In genomic region chr9:124569942-124570341, GRCh38 we compare ENCODE assay signal across 17 cellular contexts.
"Had no signal": no experiment of that assay in that cellular context is flagged by ENCODE, and none has a peak within 500 bp of the region (broad histone marks: within the 10 kb centered on the region; RNA-seq: fewer than 3 reads in every experiment).

No MANE protein-coding gene starts in this region.

- DNase-seq: activated naive CD4-positive, alpha-beta T cell; activated naive CD8-positive, alpha-beta T cell treated with anti-CD3 and anti-CD28 coated beads, Interleukin-2, amount 10 ng/mL, durations not matched to agents 7 days and 5 days; cerebellar nuclear complex; effector memory CD4-positive, alpha-beta T cell; gastrocnemius medialis; heart right ventricle; stimulated activated CD4-positive, alpha-beta T cell treated with anti-CD3 and anti-CD28 coated beads, Interleukin-2, amount 100 ng/mL, for 48 hours; T-helper 2 cell; thyroid gland had no signal

- H3K36me3 Mint-ChIP-seq: activated naive CD8-positive, alpha-beta T cell treated with anti-CD3 and anti-CD28 coated beads, Interleukin-2, amount 10 ng/mL, durations not matched to agents 7 days and 5 days; stimulated activated memory B cell treated with anti-CD40 and anti-IgM and Interleukin-4, amounts not matched to agents 10 μg/mL and 1 μg/mL and 100 μg/mL, for 72 hours had no signal

- ATAC-seq: activated CD4-positive, CD25-positive, alpha-beta regulatory T cell treated with anti-CD3 and anti-CD28 coated beads, Interleukin-2, amount 50 U/mL, for 24 hours; gastrocnemius medialis; heart right ventricle; stimulated activated memory B cell treated with anti-CD40 and anti-IgM and Interleukin-4, amounts not matched to agents 10 μg/mL and 1 μg/mL and 100 μg/mL, for 72 hours had no signal

- H3K4me1 Mint-ChIP-seq: activated naive CD8-positive, alpha-beta T cell treated with anti-CD3 and anti-CD28 coated beads, Interleukin-2, amount 10 ng/mL, durations not matched to agents 7 days and 5 days; stimulated activated memory B cell treated with anti-CD40 and anti-IgM and Interleukin-4, amounts not matched to agents 10 μg/mL and 1 μg/mL and 100 μg/mL, for 72 hours had no signal

- H3K9me3 Mint-ChIP-seq: activated naive CD8-positive, alpha-beta T cell treated with anti-CD3 and anti-CD28 coated beads, Interleukin-2, amount 10 ng/mL, durations not matched to agents 7 days and 5 days; dendritic cell treated with granulocyte-macrophage colony-stimulating factor and Interleukin-4, amounts not matched to agents 40 ng/mL and 50 ng/mL, for 4 days; stimulated activated memory B cell treated with anti-CD40 and anti-IgM and Interleukin-4, amounts not matched to agents 10 μg/mL and 1 μg/mL and 100 μg/mL, for 72 hours had no signal

- H3K4me3 Mint-ChIP-seq: activated naive CD8-positive, alpha-beta T cell treated with anti-CD3 and anti-CD28 coated beads, Interleukin-2, amount 10 ng/mL, durations not matched to agents 7 days and 5 days; dendritic cell treated with granulocyte-macrophage colony-stimulating factor and Interleukin-4, amounts not matched to agents 40 ng/mL and 50 ng/mL, for 4 days; stimulated activated memory B cell treated with anti-CD40 and anti-IgM and Interleukin-4, amounts not matched to agents 10 μg/mL and 1 μg/mL and 100 μg/mL, for 72 hours had no signal

- H3K27me3 Mint-ChIP-seq: dendritic cell treated with granulocyte-macrophage colony-stimulating factor and Interleukin-4, amounts not matched to agents 40 ng/mL and 50 ng/mL, for 4 days; stimulated activated memory B cell treated with anti-CD40 and anti-IgM and Interleukin-4, amounts not matched to agents 10 μg/mL and 1 μg/mL and 100 μg/mL, for 72 hours had no signal

- H3K9ac ChIP-seq: parathyroid adenoma had no signal

- H3K27ac ChIP-seq: epithelial cell of prostate, gastrocnemius medialis, heart right ventricle, neutrophil, thyroid gland had no signal

- H3K4me3 ChIP-seq: gastrocnemius medialis, heart right ventricle, lung, thyroid gland had no signal

- H3K36me3 ChIP-seq: gastrocnemius medialis, heart right ventricle, neutrophil, thyroid gland had no signal

- H3K4me1 ChIP-seq: gastrocnemius medialis, thyroid gland had no signal

- H3K9me3 ChIP-seq: gastrocnemius medialis, heart right ventricle, neutrophil, thyroid gland had no signal

- H3K27me3 ChIP-seq: gastrocnemius medialis, heart right ventricle, neutrophil, thyroid gland had no signal

- H3K27ac Mint-ChIP-seq: activated naive CD8-positive, alpha-beta T cell treated with anti-CD3 and anti-CD28 coated beads, Interleukin-2, amount 10 ng/mL, durations not matched to agents 7 days and 5 days; dendritic cell treated with granulocyte-macrophage colony-stimulating factor and Interleukin-4, amounts not matched to agents 40 ng/mL and 50 ng/mL, for 4 days; stimulated activated memory B cell treated with anti-CD40 and anti-IgM and Interleukin-4, amounts not matched to agents 10 μg/mL and 1 μg/mL and 100 μg/mL, for 72 hours had no signal

- FAIRE-seq: islet of Langerhans had no signal
